23 cellular contexts compared by ENCODE assay signal in the genomic region with DNA sequence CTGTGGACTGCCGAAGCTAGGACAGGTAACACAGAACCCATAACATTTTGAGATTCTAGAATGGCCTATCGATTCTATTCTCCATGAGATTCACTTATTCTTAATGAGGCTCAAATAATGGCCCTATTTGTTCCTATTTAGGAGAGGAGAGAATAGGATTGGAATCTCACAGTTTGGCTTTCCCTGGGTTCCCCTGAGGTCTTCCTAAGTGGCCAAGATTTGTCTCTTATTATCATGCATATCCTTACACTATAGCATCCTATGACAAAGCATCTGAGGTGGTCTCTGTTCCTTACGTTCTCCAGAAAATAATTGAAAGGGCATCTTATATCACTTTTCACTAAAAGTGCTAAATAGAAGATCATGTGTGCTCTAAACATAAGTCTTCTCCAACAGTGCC.
"Had no signal": no experiment of that assay in that cellular context is flagged by ENCODE, and none has a peak within 500 bp of the region (broad histone marks: within the 10 kb centered on the region; RNA-seq: fewer than 3 reads in every experiment).

No MANE protein-coding gene starts in this region.

- H3K27ac ChIP-seq: coronary artery, dorsolateral prefrontal cortex, esophagus muscularis mucosa, foreskin keratinocyte, gastroesophageal sphincter, heart left ventricle, hepatocyte, lower lobe of right lung had no signal

- H3K27ac Mint-ChIP-seq: immature natural killer cell, mesothelial cell of epicardium had no signal

- H3K27me3 ChIP-seq: dorsolateral prefrontal cortex, esophagus muscularis mucosa, foreskin keratinocyte, gastroesophageal sphincter, heart left ventricle, hepatocyte had no signal

- H3K27me3 Mint-ChIP-seq: naive B cell had no signal

- DNase-seq: dermis blood vessel endothelial cell; dorsolateral prefrontal cortex; effector CD4-positive, alpha-beta T cell; effector memory CD4-positive, alpha-beta T cell; foreskin keratinocyte; heart left ventricle; hypothalamus; immature natural killer cell; islet precursor cell; kidney; kidney glomerular epithelial cell; left colon; left ventricle myocardium superior; lower lobe of right lung; mesenchymal stem cell; mucosa of descending colon; naive B cell had no signal

- H3K36me3 ChIP-seq: esophagus muscularis mucosa, gastroesophageal sphincter, heart left ventricle, lower lobe of right lung had no signal

- H3K4me1 Mint-ChIP-seq: immature natural killer cell had no signal

- H3K4me3 ChIP-seq: coronary artery, dorsolateral prefrontal cortex, esophagus muscularis mucosa, gastroesophageal sphincter, heart left ventricle, hepatocyte, lower lobe of right lung, mucosa of descending colon had no signal

- H3K4me3 Mint-ChIP-seq: immature natural killer cell, mesothelial cell of epicardium, naive B cell had no signal

- ATAC-seq: foreskin keratinocyte, gastroesophageal sphincter, heart left ventricle, left colon, left lobe of liver, left ventricle myocardium superior, lower lobe of right lung, mucosa of descending colon had no signal

- H2AFZ ChIP-seq: hepatocyte had no signal

- H3K9me3 ChIP-seq: esophagus muscularis mucosa, gastroesophageal sphincter had no signal

- H3K36me3 Mint-ChIP-seq: immature natural killer cell had no signal

- H3K4me2 ChIP-seq: hepatocyte had no signal

- H3K4me1 ChIP-seq: lower lobe of right lung had no signal
